Comparison of ENCODE assay signal across 23 cellular contexts in genomic region chr14:58836303-58836702, GRCh38.
"Had no signal": no experiment of that assay in that cellular context is flagged by ENCODE, and none has a peak within 500 bp of the region (broad histone marks: within the 10 kb centered on the region; RNA-seq: fewer than 3 reads in every experiment).

No MANE protein-coding gene starts in this region.

- DNase-seq: activated CD4-positive, alpha-beta T cell treated with anti-CD3 and anti-CD28 coated beads for 4 hours; activated CD8-positive, alpha-beta memory T cell treated with anti-CD3 and anti-CD28 coated beads, Interleukin-2, amount 50 U/mL, for 4 hours; activated CD8-positive, alpha-beta T cell treated with anti-CD3 and anti-CD28 coated beads for 36 hours; activated gamma-delta T cell treated with Interleukin-2 at 50 U/mL for 16 hours; activated naive CD4-positive, alpha-beta T cell treated with anti-CD3 and anti-CD28 coated beads, Interleukin-2, amount 10 ng/mL, durations not matched to agents 7 days and 5 days; activated naive CD8-positive, alpha-beta T cell treated with anti-CD3 and anti-CD28 coated beads for 36 hours; activated T-cell treated with anti-CD3 and anti-CD28 coated beads, Interleukin-2, amount 50 U/mL, for 72 hours; anterior cingulate cortex; body of pancreas; central memory CD4-positive, alpha-beta T cell; MM.1S; NCI-H146; NCI-H1930; NCI-H345; NCI-H510A; NCI-H526 treated with DMSO at 0.1 percent for 48 hours; NK-92 treated with Interleukin-12 subunit alpha and Interleukin-12 subunit beta, amount 100 ng/mL, for 24 hours; Peyer's patch; Right ventricle myocardium superior; SJCRH30; T-helper 2 cell; T1000 had no signal

- H3K4me3 Mint-ChIP-seq: activated CD8-positive, alpha-beta T cell treated with anti-CD3 and anti-CD28 coated beads for 36 hours; activated naive CD4-positive, alpha-beta T cell treated with anti-CD3 and anti-CD28 coated beads, Interleukin-2, amount 10 ng/mL, durations not matched to agents 7 days and 5 days; activated naive CD8-positive, alpha-beta T cell treated with anti-CD3 and anti-CD28 coated beads for 36 hours; activated T-cell treated with anti-CD3 and anti-CD28 coated beads, Interleukin-2, amount 50 U/mL, for 72 hours had no signal

- H3K27ac Mint-ChIP-seq: activated CD8-positive, alpha-beta T cell treated with anti-CD3 and anti-CD28 coated beads for 36 hours; activated naive CD4-positive, alpha-beta T cell treated with anti-CD3 and anti-CD28 coated beads, Interleukin-2, amount 10 ng/mL, durations not matched to agents 7 days and 5 days; activated naive CD8-positive, alpha-beta T cell treated with anti-CD3 and anti-CD28 coated beads for 36 hours; activated T-cell treated with anti-CD3 and anti-CD28 coated beads, Interleukin-2, amount 50 U/mL, for 72 hours; activated T-helper 2 cell treated with anti-CD3 and anti-CD28 coated beads, Interferon-gamma antibody, Interleukin-2, Interleukin-4, amounts not matched to agents 10 μg/mL and 5 μg/mL and 100 μg/mL, durations not matched to agents 14 hours and 24 hours and 36 hours had no signal

- H3K4me1 Mint-ChIP-seq: activated naive CD8-positive, alpha-beta T cell treated with anti-CD3 and anti-CD28 coated beads for 36 hours had no signal

- H3K9me3 Mint-ChIP-seq: activated CD8-positive, alpha-beta T cell treated with anti-CD3 and anti-CD28 coated beads for 36 hours; activated naive CD4-positive, alpha-beta T cell treated with anti-CD3 and anti-CD28 coated beads, Interleukin-2, amount 10 ng/mL, durations not matched to agents 7 days and 5 days; activated naive CD8-positive, alpha-beta T cell treated with anti-CD3 and anti-CD28 coated beads for 36 hours; activated T-helper 2 cell treated with anti-CD3 and anti-CD28 coated beads, Interferon-gamma antibody, Interleukin-2, Interleukin-4, amounts not matched to agents 10 μg/mL and 5 μg/mL and 100 μg/mL, durations not matched to agents 14 hours and 24 hours and 36 hours had no signal

- ATAC-seq: activated CD8-positive, alpha-beta T cell treated with anti-CD3 and anti-CD28 coated beads for 36 hours; activated T-cell treated with anti-CD3 and anti-CD28 coated beads, Interleukin-2, amount 50 U/mL, for 72 hours; body of pancreas had no signal

- H3K36me3 Mint-ChIP-seq: activated naive CD8-positive, alpha-beta T cell treated with anti-CD3 and anti-CD28 coated beads for 36 hours had no signal
